12 cellular contexts compared by ENCODE assay signal in genomic region chr12:128852026-128852725, GRCh38. TPM values are rescaled to one million over a fixed set of nuclear protein-coding genes. Genes with fewer than 3 reads are reported as not detected.
"Had no signal": no experiment of that assay in that cellular context is flagged by ENCODE, and none has a peak within 500 bp of the region (broad histone marks: within the 10 kb centered on the region; RNA-seq: fewer than 3 reads in every experiment).

No MANE protein-coding gene starts in this region.

- H3K27ac Mint-ChIP-seq: activated naive CD4-positive, alpha-beta T cell treated with anti-CD3 and anti-CD28 coated beads, Interleukin-2, amount 50 U/mL, for 24 hours; stimulated activated memory B cell treated with anti-CD40 and anti-IgM and Interleukin-4, amounts not matched to agents 10 μg/mL and 1 μg/mL and 100 μg/mL, for 72 hours had no signal

- H3K9me3 ChIP-seq: adrenal gland, colonic mucosa, left lung, mucosa of descending colon had no signal

- H3K4me1 Mint-ChIP-seq: activated naive CD4-positive, alpha-beta T cell treated with anti-CD3 and anti-CD28 coated beads, Interleukin-2, amount 50 U/mL, for 24 hours had no signal

- ATAC-seq: esophagus mucosa; mucosa of descending colon; stimulated activated memory B cell treated with anti-CD40 and anti-IgM and Interleukin-4, amounts not matched to agents 10 μg/mL and 1 μg/mL and 100 μg/mL, for 72 hours had no signal

- DNase-seq: activated T-cell treated with anti-CD3 and anti-CD28 coated beads, Interleukin-2, amount 50 U/mL, for 1 hour; adrenal gland; colonic mucosa; left lung; mammary epithelial cell; mucosa of descending colon; stimulated activated CD4-positive, alpha-beta T cell treated with anti-CD3 and anti-CD28 coated beads, Interleukin-2, amount 100 ng/mL, for 48 hours had no signal

- H3K4me3 Mint-ChIP-seq: activated naive CD4-positive, alpha-beta T cell treated with anti-CD3 and anti-CD28 coated beads, Interleukin-2, amount 50 U/mL, for 24 hours; stimulated activated memory B cell treated with anti-CD40 and anti-IgM and Interleukin-4, amounts not matched to agents 10 μg/mL and 1 μg/mL and 100 μg/mL, for 72 hours had no signal

- H2AFZ ChIP-seq: parathyroid adenoma had no signal

- H3K9me3 Mint-ChIP-seq: stimulated activated memory B cell treated with anti-CD40 and anti-IgM and Interleukin-4, amounts not matched to agents 10 μg/mL and 1 μg/mL and 100 μg/mL, for 72 hours had no signal

- H3K27ac ChIP-seq: adrenal gland, colonic mucosa, parathyroid adenoma had no signal

- H3K4me1 ChIP-seq: adrenal gland, colonic mucosa, parathyroid adenoma had no signal

- H3K4me3 ChIP-seq: adrenal gland, colonic mucosa, mucosa of descending colon had no signal

- H3K36me3 ChIP-seq: adrenal gland, colonic mucosa, left lung had no signal

- H3K36me3 Mint-ChIP-seq: activated naive CD4-positive, alpha-beta T cell treated with anti-CD3 and anti-CD28 coated beads, Interleukin-2, amount 50 U/mL, for 24 hours had no signal

- H3K79me2 ChIP-seq: parathyroid adenoma had no signal

- H3K9ac ChIP-seq: parathyroid adenoma had no signal

RNA-seq across cellular contexts. Expression of gene GLT1D1, which starts 1.1 kb away (rescaled TPM):
- total RNA-seq: mammary epithelial cell, renal cortical epithelial cell had no signal
